Comparison of ENCODE assay signal across 9 cellular contexts in genomic region chr22:22720201-22720723, GRCh38.
DNase-seq lines count a peak whose midpoint lies in the region; ATAC-seq, FAIRE-seq and TF ChIP-seq lines count a peak whose summit lies in the region.
"Had no signal": no experiment of that assay in that cellular context is flagged by ENCODE, and none has a peak within 500 bp of the region (broad histone marks: within the 10 kb centered on the region; RNA-seq: fewer than 3 reads in every experiment).

No MANE protein-coding gene starts in this region.

- ATAC-seq in A549 (peak in 1 of 2 experiments; percentile 55; a peak in 3 of 6 replicates), HG02884 (IDR thresholded peaks at IDR 0.05; ENCODE audit: unreplicated experiment) (peak; percentile 52), heart right ventricle (peak in 7 of 8 donors; percentile 23 to 62 (median 49))
- ATAC-seq in activated T-cell treated with anti-CD3 and anti-CD28 coated beads, Interleukin-2, amount 50 U/mL, for 72 hours (replicated peaks in 1 of 2) = peak; percentile 78

- TF ChIP-seq EP300 in A549 (IDR thresholded peaks at IDR 0.05) = no peak

- H3K4me2 ChIP-seq in A549 = no peak overlapping the region

- intact Hi-C loops in heart right ventricle (cut with DNase I) = no loop called here
- intact Hi-C loops in spleen (cut with DNase I; ENCODE audit: low total_unique reads) = no loop called here

- H3K9me3 ChIP-seq in A549 = no peaks in the 10 kb centered on the region
- H3K9me3 ChIP-seq in heart right ventricle = no peaks in the 10 kb centered on the region
- no peaks in the 10 kb centered on the region for H3K9me3 ChIP-seq in spleen

- no peaks in the 10 kb centered on the region for H3K36me3 Mint-ChIP-seq in activated T-cell treated with anti-CD3 and anti-CD28 coated beads, Interleukin-2, amount 50 U/mL, for 72 hours (ENCODE audit: insufficient read depth in 2 of 2)

- no peak for FAIRE-seq in A549 (lab: Jason Lieb, UNC)
- FAIRE-seq in GM12892 (lab: Jason Lieb, UNC) = no peak
- FAIRE-seq: islet of Langerhans had no signal

- peak; percentile 24; the same call in 1 of the 3 replicates for TF ChIP-seq CTCF in A549 (IDR thresholded peaks at IDR 0.05)
- peak in 7 of 9 donors; percentile 14 to 67 (median 36) for TF ChIP-seq CTCF in heart right ventricle (IDR thresholded peaks at IDR 0.05)
- TF ChIP-seq CTCF in spleen (IDR thresholded peaks at IDR 0.05 in 8 of 11, conservative IDR thresholded peaks at IDR 0.05 in 3 of 11) = peak in 10 of 11 experiments; percentile 9 to 68 (median 51)

- CTCF ChIA-PET in A549 (lab: Yijun Ruan, JAX) = interaction anchor here (1.0 to 2.7 kb wide), 6 partner anchors 11 to 54 kb away, joined by 3 to 11 read pairs (median 4); no protein-coding TSS in a partner anchor

- H3K4me3 ChIP-seq in A549 = no peak overlapping the region
- H3K4me3 ChIP-seq in heart right ventricle = no peak overlapping the region
- peak overlapping the region in 1 of 8 donors; percentile 33 for H3K4me3 ChIP-seq in spleen

- TF ChIP-seq RAD21 in A549 (conservative IDR thresholded peaks at IDR 0.05 in 1 of 2, IDR thresholded peaks at IDR 0.05 in 1 of 2) = peak; percentile 13 to 17; a peak in 2 of 5 replicates

- DNase-seq in A549 (ENCODE audit: low read depth in 1 of 2, low spot score in 1 of 2) = peak in 1 of 2 experiments; percentile 14
- peak; percentile 33 for DNase-seq in GM12892 (ENCODE audit: insufficient read length)
- DNase-seq in NCI-H82 treated with DMSO at 0.1 percent for 48 hours (lab: John Stamatoyannopoulos, UW; ENCODE audit: unreplicated experiment) = peak; percentile 36
- DNase-seq in activated T-cell treated with anti-CD3 and anti-CD28 coated beads, Interleukin-2, amount 50 U/mL, for 72 hours = peak; percentile 57 to 60
- DNase-seq in heart right ventricle = no peak
- DNase-seq in spleen = no peak
- no peak for DNase-seq in NCI-H2227 (lab: John Stamatoyannopoulos, UW; ENCODE audit: unreplicated experiment)

- H3K27ac ChIP-seq in A549 (no peak overlapping the region), heart right ventricle (peak overlapping the region in 1 of 10 donors; percentile 85), spleen (peak overlapping the region; percentile 60 to 92 (median 80))

- WGBS in A549 (ENCODE audit: missing lambda C conversion rate) = 47% methylated on average over 3 of the region's 3 CpGs
- 21 to 25% methylated on average over 3 of the region's 3 CpGs for WGBS in heart right ventricle, 2 donors
- 21 to 27% (median 27%) methylated on average over 3 of the region's 3 CpGs for WGBS in spleen, 5 donors

- no peak overlapping the region for H3K27ac Mint-ChIP-seq in activated T-cell treated with anti-CD3 and anti-CD28 coated beads, Interleukin-2, amount 50 U/mL, for 72 hours

- H3K27me3 ChIP-seq in heart right ventricle = peaks cover 0 to 48% (median 15%) of the 10 kb centered on the region in 7 donors
- H3K27me3 ChIP-seq in spleen (replicated peaks in 1 of 7) = no peaks in the 10 kb centered on the region

- peaks cover 24% of the 10 kb centered on the region for H3K4me1 Mint-ChIP-seq in activated T-cell treated with anti-CD3 and anti-CD28 coated beads, Interleukin-2, amount 50 U/mL, for 72 hours (ENCODE audit: low read depth)

- H3K36me3 ChIP-seq in heart right ventricle (no peaks in the 10 kb centered on the region), spleen (no peaks in the 10 kb centered on the region)

- POLR2A ChIA-PET in A549 (lab: Yijun Ruan, JAX) = no interaction called here

- H3K9me3 Mint-ChIP-seq in activated T-cell treated with anti-CD3 and anti-CD28 coated beads, Interleukin-2, amount 50 U/mL, for 72 hours = no peaks in the 10 kb centered on the region

- TF ChIP-seq POLR2A in A549 (IDR thresholded peaks at IDR 0.05; ENCODE audit: low read length) (no peak), GM12892 (IDR thresholded peaks at IDR 0.05; ENCODE audit: low read depth, low read length) (peak; percentile 45; the same call in 1 of the 2 replicates), spleen (IDR thresholded peaks at IDR 0.05) (no peak)

- H3K27me3 Mint-ChIP-seq in activated T-cell treated with anti-CD3 and anti-CD28 coated beads, Interleukin-2, amount 50 U/mL, for 72 hours (ENCODE audit: low read depth) = no peaks in the 10 kb centered on the region

- H3K4me1 ChIP-seq in A549 (0 out of 3 replicates have a peak, but pooled peaks cover 3% of the 10 kb centered on the region), heart right ventricle (peaks cover 0 to 25% (median 0%) of the 10 kb centered on the region in 9 donors), spleen (peaks cover 0 to 46% (median 34%) of the 10 kb centered on the region in 6 donors)

- no peak overlapping the region for H3K4me3 Mint-ChIP-seq in activated T-cell treated with anti-CD3 and anti-CD28 coated beads, Interleukin-2, amount 50 U/mL, for 72 hours

TF ChIP-seq in A549, 52 proteins besides CTCF, POLR2A, EP300 and RAD21 (continues in another document):
- TF ChIP-seq ELK1 (IDR thresholded peaks at IDR 0.05; ENCODE audit: low read depth, low read length) = no peak
- TF ChIP-seq REST (IDR thresholded peaks at IDR 0.05) = no peak
- TF ChIP-seq CHD2 (IDR thresholded peaks at IDR 0.05; ENCODE audit: low read length, partially characterized antibody) = no peak
- TF ChIP-seq POLR2AphosphoS2 (conservative IDR thresholded peaks at IDR 0.05; ENCODE audit: low read length) = no peak
- no peak for TF ChIP-seq PBX3 (IDR thresholded peaks at IDR 0.05)
- no peak for TF ChIP-seq MAFK (IDR thresholded peaks at IDR 0.05; ENCODE audit: partially characterized antibody)
- no peak for TF ChIP-seq FOXS1 (CRISPR knock-in tag; IDR thresholded peaks at IDR 0.05)
- no peak for TF ChIP-seq JUNB (IDR thresholded peaks at IDR 0.05)
- no peak for TF ChIP-seq MAZ (IDR thresholded peaks at IDR 0.05; ENCODE audit: borderline replicate concordance, low read depth, low read length)
- no peak for TF ChIP-seq BHLHE40 (IDR thresholded peaks at IDR 0.05; ENCODE audit: low read depth, low read length)
- no peak for TF ChIP-seq RARB (CRISPR knock-in tag; IDR thresholded peaks at IDR 0.05)
- no peak for TF ChIP-seq TFCP2L1 (CRISPR knock-in tag; IDR thresholded peaks at IDR 0.05)
- no peak for TF ChIP-seq GATA3 (IDR thresholded peaks at IDR 0.05; ENCODE audit: borderline replicate concordance)
- TF ChIP-seq HEYL (CRISPR knock-in tag; IDR thresholded peaks at IDR 0.05) = no peak
- TF ChIP-seq MYC (IDR thresholded peaks at IDR 0.05; ENCODE audit: borderline replicate concordance, low read length) = no peak
- TF ChIP-seq ATOH8 (CRISPR knock-in tag; IDR thresholded peaks at IDR 0.05; ENCODE audit: low read depth) = no peak
- TF ChIP-seq CHD4 (IDR thresholded peaks at IDR 0.05; ENCODE audit: borderline replicate concordance) = no peak

Comparison
In these comparisons a context has a peak if more than half of its experiments do, and no peak if none do; other contexts are left out.
1. DNase-seq: peak in GM12892 (single experiment), NCI-H82 treated with DMSO at 0.1 percent for 48 hours (single experiment) and activated T-cell treated with anti-CD3 and anti-CD28 coated beads, Interleukin-2, amount 50 U/mL, for 72 hours (2 of 2); none in heart right ventricle (0 of 2), spleen (single experiment) and NCI-H2227 (single experiment).
2. H3K27ac ChIP-seq: peak in spleen (8 of 8); none in A549 (0 of 2).
3. Peak in every context shown above with its lines, with median percentiles within 50 percentile points of each other: CTCF ChIP-seq.